In genomic region chr4:9722131-9722530, GRCh38 we compare ENCODE assay signal across 1 cellular context. TPM values are rescaled to one million over a fixed set of nuclear protein-coding genes. Genes with fewer than 3 reads are reported as not detected.
"Had no signal": no experiment of that assay in that cellular context is flagged by ENCODE, and none has a peak within 500 bp of the region (broad histone marks: within the 10 kb centered on the region; RNA-seq: fewer than 3 reads in every experiment).

No MANE protein-coding gene starts in this region.

RNA-seq across cellular contexts. Expression of gene DRD5, which starts 59.3 kb away (rescaled TPM):
- polyA plus RNA-seq: urinary bladder had no signal
